Comparison of ENCODE assay signal across 27 cellular contexts in genomic region chr4:100461796-100462195, GRCh38. TPM values are rescaled to one million over a fixed set of nuclear protein-coding genes. Genes with fewer than 3 reads are reported as not detected.
DNase-seq lines count a peak whose midpoint lies in the region; ATAC-seq and TF ChIP-seq lines count a peak whose summit lies in the region.
"Had no signal": no experiment of that assay in that cellular context is flagged by ENCODE, and none has a peak within 500 bp of the region (broad histone marks: within the 10 kb centered on the region; RNA-seq: fewer than 3 reads in every experiment).

No MANE protein-coding gene starts in this region.

- no peaks in the 10 kb centered on the region for H3K9me3 ChIP-seq in breast epithelium
- no peaks in the 10 kb centered on the region for H3K9me3 ChIP-seq in RWPE2 (ENCODE audit: severe bottlenecking)
- H3K9me3 ChIP-seq: BLaER1 had no signal

- intact Hi-C loops in MCF 10A (cut with micrococcal nuclease) = no loop called here
- intact Hi-C loops in breast epithelium (cut with DNase I; ENCODE audit: low total_unique reads) = no loop called here
- intact Hi-C loops in left cardiac atrium (cut with DNase I) = no loop called here
- intact Hi-C loops in Right ventricle myocardium inferior (cut with DNase I) = no loop called here

- H3K4me3 ChIP-seq in breast epithelium (no peak overlapping the region), RWPE2 (ENCODE audit: severe bottlenecking) (no peak overlapping the region), epithelial cell of esophagus (ENCODE audit: low read length) (no peak overlapping the region)
- H3K4me3 ChIP-seq: BLaER1, GM23338 had no signal

- TF ChIP-seq CTCF in MCF 10A (IDR thresholded peaks at IDR 0.05; ENCODE audit: unreplicated experiment) = no peak
- TF ChIP-seq CTCF in breast epithelium (IDR thresholded peaks at IDR 0.05) = no peak
- no peak for TF ChIP-seq CTCF in RWPE2 (IDR thresholded peaks at IDR 0.05; ENCODE audit: poor library complexity, severe bottlenecking)
- no peak for TF ChIP-seq CTCF in epithelial cell of esophagus (IDR thresholded peaks at IDR 0.05; ENCODE audit: insufficient read depth, low read depth, low read length, missing control alignments)

- TSS peak; percentile 94 for BruUV-seq in MCF 10A (replicated peaks; lab: Mats Ljungman, UMichigan)

- POLR2A ChIA-PET in MCF 10A (lab: Yijun Ruan, JAX) = interaction anchor here (0.6 kb wide), 1 partner anchor 768 kb away, joined by 5 read pairs; no protein-coding TSS in a partner anchor

- no peaks in the 10 kb centered on the region for H3K27me3 Mint-ChIP-seq in MCF 10A (ENCODE audit: insufficient read depth, unreplicated experiment)
- H3K27me3 Mint-ChIP-seq: CD4-positive, CD25-positive, alpha-beta regulatory T cell had no signal

- no peaks in the 10 kb centered on the region for H3K27me3 ChIP-seq in breast epithelium
- H3K27me3 ChIP-seq in RWPE2 (ENCODE audit: insufficient read depth, poor library complexity, severe bottlenecking) = no peaks in the 10 kb centered on the region
- H3K27me3 ChIP-seq: BLaER1 had no signal

- H3K9me3 Mint-ChIP-seq in MCF 10A (ENCODE audit: unreplicated experiment) = peaks cover 15% of the 10 kb centered on the region
- peaks cover 4 to 10% of the 10 kb centered on the region in 2 donors for H3K9me3 Mint-ChIP-seq in activated naive CD4-positive, alpha-beta T cell treated with anti-CD3 and anti-CD28 coated beads, Interleukin-2, amount 50 U/mL, for 72 hours
- H3K9me3 Mint-ChIP-seq: GM23338, H9 had no signal

- ATAC-seq in RWPE2 (ENCODE audit: low read depth) = peak; percentile 84
- no peak for ATAC-seq in left cardiac atrium
- ATAC-seq in Right ventricle myocardium inferior = no peak
- ATAC-seq in HG03139 (IDR thresholded peaks at IDR 0.05; ENCODE audit: unreplicated experiment) = no peak
- ATAC-seq in activated naive CD4-positive, alpha-beta T cell treated with anti-CD3 and anti-CD28 coated beads, Interleukin-2, amount 50 U/mL, for 72 hours = no peak
- ATAC-seq: GM23338, PC-3 had no signal

- H3K27ac Mint-ChIP-seq in MCF 10A (ENCODE audit: low read depth, unreplicated experiment) = peak overlapping the region; percentile 17
- no peak overlapping the region for H3K27ac Mint-ChIP-seq in activated naive CD4-positive, alpha-beta T cell treated with anti-CD3 and anti-CD28 coated beads, Interleukin-2, amount 50 U/mL, for 72 hours
- H3K27ac Mint-ChIP-seq: CD4-positive, CD25-positive, alpha-beta regulatory T cell; GM23338; H9; IgD-negative memory B cell had no signal

- H3K4me3 Mint-ChIP-seq in MCF 10A (ENCODE audit: unreplicated experiment) = no peak overlapping the region
- H3K4me3 Mint-ChIP-seq: CD4-positive, CD25-positive, alpha-beta regulatory T cell; GM23338; H9; IgD-negative memory B cell had no signal

- H3K36me3 ChIP-seq in breast epithelium = no peaks in the 10 kb centered on the region
- H3K36me3 ChIP-seq in RWPE2 (ENCODE audit: low read depth) = no peaks in the 10 kb centered on the region
- H3K36me3 ChIP-seq: BLaER1 had no signal

- H3K4me1 Mint-ChIP-seq in MCF 10A (ENCODE audit: insufficient read depth, unreplicated experiment) = peaks cover 5% of the 10 kb centered on the region
- H3K4me1 Mint-ChIP-seq: GM23338 had no signal

- CTCF ChIA-PET in MCF 10A (lab: Yijun Ruan, JAX) = no interaction called here

- H3K27ac ChIP-seq in breast epithelium (no peak overlapping the region), RWPE2 (ENCODE audit: poor library complexity, severe bottlenecking) (peak overlapping the region; percentile 92)
- H3K27ac ChIP-seq: BLaER1, KMS-11 had no signal

- H3K4me1 ChIP-seq in breast epithelium (no peaks in the 10 kb centered on the region), RWPE2 (ENCODE audit: insufficient read depth, poor library complexity, severe bottlenecking) (peaks cover 32% of the 10 kb centered on the region)

- DNase-seq in MCF 10A (ENCODE audit: unreplicated experiment) (peak; percentile 20), breast epithelium (ENCODE audit: low spot score in 2 of 2) (no peak), RWPE2 (ENCODE audit: low spot score) (no peak), epithelial cell of esophagus (ENCODE audit: low read depth) (peak; percentile 27), left cardiac atrium (no peak), Right ventricle myocardium inferior (ENCODE audit: missing footprints) (no peak)
- DNase-seq in activated naive CD4-positive, alpha-beta T cell treated with anti-CD3 and anti-CD28 coated beads, Interleukin-2, amount 50 U/mL, for 72 hours (ENCODE audit: low spot score in 2 of 2) = no peak
- DNase-seq: 8988T; CD4-positive, CD25-positive, alpha-beta regulatory T cell; DMS153; DND-41; H9; NCI-H1048; NCI-H1417; NCI-H1694; NCI-H2029 treated with DMSO at 0.1 percent for 48 hours; NCI-H2227 treated with DMSO at 0.1 percent for 48 hours; NCI-H510A treated with DMSO at 0.1 percent for 48 hours; SHP77 had no signal

- no peaks in the 10 kb centered on the region for H3K36me3 Mint-ChIP-seq in MCF 10A (ENCODE audit: insufficient read depth, unreplicated experiment)
- H3K36me3 Mint-ChIP-seq in activated naive CD4-positive, alpha-beta T cell treated with anti-CD3 and anti-CD28 coated beads, Interleukin-2, amount 50 U/mL, for 72 hours = no peaks in the 10 kb centered on the region
- H3K36me3 Mint-ChIP-seq: CD4-positive, CD25-positive, alpha-beta regulatory T cell; IgD-negative memory B cell had no signal

- TF ChIP-seq POLR2A in breast epithelium (IDR thresholded peaks at IDR 0.05) = no peak

RNA-seq across cellular contexts. Expression of gene EMCN, which starts 56.0 kb away (rescaled TPM):
- total RNA-seq in MCF 10A (2022) (not detected in 2 replicates), breast epithelium (10 to 100 TPM; 12.0 to 27.5 (median 23.9) TPM), left cardiac atrium (10 to 100 TPM; 31.7 to 67.9 TPM), Right ventricle myocardium inferior (46.4 TPM)
- total RNA-seq in activated naive CD4-positive, alpha-beta T cell treated with anti-CD3 and anti-CD28 coated beads, Interleukin-2, amount 50 U/mL, for 72 hours = not detected
- total RNA-seq: CD4-positive, CD25-positive, alpha-beta regulatory T cell; G401; GM23338; H9; PC-3; SK-MEL-5 had no signal

Comparison
In these comparisons a context has a peak if more than half of its experiments do, and no peak if none do; other contexts are left out.
1. DNase-seq: peak in MCF 10A (single experiment) and epithelial cell of esophagus (single experiment); none in breast epithelium (0 of 2), RWPE2 (single experiment), left cardiac atrium (single experiment), Right ventricle myocardium inferior (single experiment) and activated naive CD4-positive, alpha-beta T cell treated with anti-CD3 and anti-CD28 coated beads, Interleukin-2, amount 50 U/mL, for 72 hours (0 of 2).
2. RNA of gene EMCN, which starts 56.0 kb away (total RNA-seq): 31.7 to 67.9 TPM in left cardiac atrium, 46.4 TPM in Right ventricle myocardium inferior (single experiment) and 12.0 to 27.5 TPM in breast epithelium; not detected in MCF 10A and not detected in activated naive CD4-positive, alpha-beta T cell treated with anti-CD3 and anti-CD28 coated beads, Interleukin-2, amount 50 U/mL, for 72 hours; every median in the first group is over 10 times any median in the second.